ENCODE assay signal across 1 cellular context in the genomic region with DNA sequence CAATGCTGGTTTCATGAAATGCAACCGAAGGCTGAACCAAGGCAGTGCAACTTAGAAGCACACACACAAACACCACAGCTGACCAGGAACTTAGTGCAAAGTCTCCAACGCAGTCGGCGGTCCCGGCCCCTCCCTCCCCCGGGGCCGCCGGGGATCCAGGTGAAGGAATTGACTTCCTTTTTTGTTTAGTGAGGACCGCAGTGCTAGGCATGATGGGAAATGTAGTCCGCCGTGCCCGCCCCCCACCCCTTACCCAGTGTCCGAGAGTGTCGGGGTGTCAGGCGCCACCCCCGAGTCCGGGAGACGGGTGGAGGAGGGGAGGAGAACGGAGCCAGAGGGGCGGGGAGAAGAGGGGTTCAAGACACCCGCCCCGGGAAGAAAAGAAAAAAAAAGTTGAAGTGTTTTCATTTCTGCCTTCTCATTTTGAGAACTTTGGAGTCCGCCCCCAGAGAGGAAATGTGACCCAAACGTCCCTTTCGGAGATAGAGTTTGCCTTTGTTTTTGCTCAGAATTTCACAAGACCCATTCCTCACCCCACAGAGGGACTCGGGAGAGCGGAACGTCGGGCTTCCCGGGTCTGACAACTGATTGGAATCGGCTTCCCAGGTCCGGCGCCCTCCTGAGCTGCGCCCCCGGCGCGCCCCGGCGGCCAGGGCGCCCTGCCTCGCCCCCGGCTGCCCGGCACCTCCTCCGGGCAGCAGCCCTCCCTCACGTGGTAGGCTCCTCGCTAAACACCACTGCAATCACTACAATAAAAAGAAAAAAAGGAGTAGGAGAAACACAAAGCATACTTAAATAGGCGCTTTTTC.
TF ChIP-seq lines count a peak whose summit lies in the region.

No MANE protein-coding gene starts in this region.

TF ChIP-seq in HEK293, 187 proteins besides CTCF, POLR2A, EP300 and RAD21 (continued from another document and continues in another):
- TF ChIP-seq PRDM4 (tag by site-specific recombination; IDR thresholded peaks at IDR 0.05) (no peak), ZBTB49 (tag by site-specific recombination; IDR thresholded peaks at IDR 0.05; ENCODE audit: low read depth) (no peak), HIC1 (tag by site-specific recombination; IDR thresholded peaks at IDR 0.05) (no peak), ZNF626 (tag by site-specific recombination; IDR thresholded peaks at IDR 0.05) (no peak), GFI1B (tag by site-specific recombination; IDR thresholded peaks at IDR 0.05) (no peak), ZNF510 (tag by site-specific recombination; IDR thresholded peaks at IDR 0.05; ENCODE audit: insufficient replicate concordance) (no peak), IKZF3 (tag by site-specific recombination; IDR thresholded peaks at IDR 0.05) (no peak; the same call in none of the 2 replicates), ZNF585B (tag by site-specific recombination; IDR thresholded peaks at IDR 0.05) (no peak), MYNN (tag by site-specific recombination; IDR thresholded peaks at IDR 0.05; ENCODE audit: borderline replicate concordance) (no peak), ZNF791 (tag by site-specific recombination; IDR thresholded peaks at IDR 0.05) (no peak), ZNF311 (tag by site-specific recombination; IDR thresholded peaks at IDR 0.05; ENCODE audit: borderline replicate concordance) (no peak), MZF1 (tag by site-specific recombination; IDR thresholded peaks at IDR 0.05; ENCODE audit: borderline replicate concordance) (no peak), PRDM1 (tag by site-specific recombination; IDR thresholded peaks at IDR 0.05) (peak; percentile 42; the same call in 1 of the 2 replicates), ZIC2 (tag by site-specific recombination; IDR thresholded peaks at IDR 0.05) (peak; percentile 65), ZSCAN4 (tag by site-specific recombination; IDR thresholded peaks at IDR 0.05) (peak; percentile 77), GLI4 (tag by site-specific recombination; IDR thresholded peaks at IDR 0.05) (no peak), ZNF624 (tag by site-specific recombination; IDR thresholded peaks at IDR 0.05) (no peak), ZNF785 (tag by site-specific recombination; IDR thresholded peaks at IDR 0.05) (no peak), GLIS2 (tag by site-specific recombination; IDR thresholded peaks at IDR 0.05) (peak; percentile 52), ZNF623 (tag by site-specific recombination; IDR thresholded peaks at IDR 0.05) (0 out of 2 replicates have a peak, but pooled peaks have one; percentile 24), ZBTB17 (tag by site-specific recombination; IDR thresholded peaks at IDR 0.05) (peak; percentile 82), ZNF221 (tag by site-specific recombination; IDR thresholded peaks at IDR 0.05; ENCODE audit: borderline replicate concordance) (no peak), ZSCAN23 (tag by site-specific recombination; IDR thresholded peaks at IDR 0.05) (no peak), ZNF394 (tag by site-specific recombination; IDR thresholded peaks at IDR 0.05; ENCODE audit: borderline replicate concordance) (no peak; the same call in 1 of the 2 replicates), KLF1 (tag by site-specific recombination; IDR thresholded peaks at IDR 0.05) (peak; percentile 86), ZNF16 (tag by site-specific recombination; IDR thresholded peaks at IDR 0.05; ENCODE audit: low read depth) (no peak), ZFHX2 (tag by site-specific recombination; conservative IDR thresholded peaks at IDR 0.05) (peak; percentile 36; the same call in 1 of the 2 replicates), ZNF266 (tag by site-specific recombination; IDR thresholded peaks at IDR 0.05; ENCODE audit: low read depth) (no peak), ZNF548 (tag by site-specific recombination; IDR thresholded peaks at IDR 0.05) (no peak), ZNF169 (tag by site-specific recombination; IDR thresholded peaks at IDR 0.05) (no peak), ZNF501 (tag by site-specific recombination; IDR thresholded peaks at IDR 0.05) (no peak), ZNF133 (tag by site-specific recombination; IDR thresholded peaks at IDR 0.05) (no peak), ZNF19 (tag by site-specific recombination; IDR thresholded peaks at IDR 0.05; ENCODE audit: low read depth) (no peak), ZNF571 (tag by site-specific recombination; IDR thresholded peaks at IDR 0.05) (no peak), KLF10 (tag by site-specific recombination; IDR thresholded peaks at IDR 0.05) (peak; percentile 53; the same call in 1 of the 2 replicates), ZNF211 (tag by site-specific recombination; IDR thresholded peaks at IDR 0.05; ENCODE audit: low read depth) (no peak), SCRT2 (tag by site-specific recombination; IDR thresholded peaks at IDR 0.05) (no peak), ZNF558 (tag by site-specific recombination; IDR thresholded peaks at IDR 0.05) (no peak), ZNF114 (tag by site-specific recombination; IDR thresholded peaks at IDR 0.05) (no peak), ZBTB6 (tag by site-specific recombination; IDR thresholded peaks at IDR 0.05) (no peak), ZNF416 (tag by site-specific recombination; IDR thresholded peaks at IDR 0.05) (no peak), BCL11B (tag by site-specific recombination; IDR thresholded peaks at IDR 0.05; ENCODE audit: low read depth) (no peak), WT1 (tag by site-specific recombination; IDR thresholded peaks at IDR 0.05) (peak; percentile 52), TRIM28 (IDR thresholded peaks at IDR 0.05; ENCODE audit: borderline replicate concordance, low read length) (no peak), KLF7 (tag by site-specific recombination; IDR thresholded peaks at IDR 0.05; ENCODE audit: borderline replicate concordance) (peak; percentile 96), ZBTB48 (tag by site-specific recombination; IDR thresholded peaks at IDR 0.05) (peak; percentile 99), SALL2 (tag by site-specific recombination; IDR thresholded peaks at IDR 0.05; ENCODE audit: borderline replicate concordance) (no peak), HOXD13 (CRISPR knock-in tag; IDR thresholded peaks at IDR 0.05; ENCODE audit: borderline replicate concordance) (no peak), FEZF1 (tag by site-specific recombination; IDR thresholded peaks at IDR 0.05) (no peak), ZXDB (tag by site-specific recombination; IDR thresholded peaks at IDR 0.05) (peak; percentile 93), EGR2 (tag by site-specific recombination; IDR thresholded peaks at IDR 0.05; ENCODE audit: low read depth) (no peak), YY2 (tag by site-specific recombination; IDR thresholded peaks at IDR 0.05) (no peak), ZNF175 (tag by site-specific recombination; IDR thresholded peaks at IDR 0.05) (no peak), ZNF664 (tag by site-specific recombination; IDR thresholded peaks at IDR 0.05) (no peak)
- TF ChIP-seq, protein P1, sequence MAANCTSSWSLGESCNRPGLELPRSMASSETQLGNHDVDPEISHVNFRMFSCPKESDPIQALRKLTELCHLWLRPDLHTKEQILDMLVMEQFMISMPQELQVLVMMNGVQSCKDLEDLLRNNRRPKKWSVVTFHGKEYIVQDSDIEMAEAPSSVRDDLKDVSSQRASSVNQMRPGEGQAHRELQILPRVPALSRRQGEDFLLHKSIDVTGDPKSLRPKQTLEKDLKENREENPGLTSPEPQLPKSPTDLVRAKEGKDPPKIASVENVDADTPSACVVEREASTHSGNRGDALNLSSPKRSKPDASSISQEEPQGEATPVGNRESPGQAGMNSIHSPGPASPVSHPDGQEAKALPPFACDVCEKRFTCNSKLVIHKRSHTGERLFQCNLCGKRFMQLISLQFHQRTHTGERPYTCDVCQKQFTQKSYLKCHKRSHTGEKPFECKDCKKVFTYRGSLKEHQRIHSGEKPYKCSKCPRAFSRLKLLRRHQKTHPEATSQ (tag by site-specific recombination; IDR thresholded peaks at IDR 0.05) = no peak
- TF ChIP-seq, protein P2, sequence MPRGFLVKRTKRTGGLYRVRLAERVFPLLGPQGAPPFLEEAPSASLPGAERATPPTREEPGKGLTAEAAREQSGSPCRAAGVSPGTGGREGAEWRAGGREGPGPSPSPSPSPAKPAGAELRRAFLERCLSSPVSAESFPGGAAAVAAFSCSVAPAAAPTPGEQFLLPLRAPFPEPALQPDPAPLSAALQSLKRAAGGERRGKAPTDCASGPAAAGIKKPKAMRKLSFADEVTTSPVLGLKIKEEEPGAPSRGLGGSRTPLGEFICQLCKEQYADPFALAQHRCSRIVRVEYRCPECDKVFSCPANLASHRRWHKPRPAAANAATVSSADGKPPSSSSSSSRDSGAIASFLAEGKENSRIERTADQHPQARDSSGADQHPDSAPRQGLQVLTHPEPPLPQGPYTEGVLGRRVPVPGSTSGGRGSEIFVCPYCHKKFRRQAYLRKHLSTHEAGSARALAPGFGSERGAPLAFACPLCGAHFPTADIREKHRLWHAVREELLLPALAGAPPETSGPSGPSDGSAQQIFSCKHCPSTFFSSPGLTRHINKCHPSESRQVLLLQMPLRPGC (tag by site-specific recombination; IDR thresholded peaks at IDR 0.05) = peak; percentile 70
- TF ChIP-seq, protein P3, sequence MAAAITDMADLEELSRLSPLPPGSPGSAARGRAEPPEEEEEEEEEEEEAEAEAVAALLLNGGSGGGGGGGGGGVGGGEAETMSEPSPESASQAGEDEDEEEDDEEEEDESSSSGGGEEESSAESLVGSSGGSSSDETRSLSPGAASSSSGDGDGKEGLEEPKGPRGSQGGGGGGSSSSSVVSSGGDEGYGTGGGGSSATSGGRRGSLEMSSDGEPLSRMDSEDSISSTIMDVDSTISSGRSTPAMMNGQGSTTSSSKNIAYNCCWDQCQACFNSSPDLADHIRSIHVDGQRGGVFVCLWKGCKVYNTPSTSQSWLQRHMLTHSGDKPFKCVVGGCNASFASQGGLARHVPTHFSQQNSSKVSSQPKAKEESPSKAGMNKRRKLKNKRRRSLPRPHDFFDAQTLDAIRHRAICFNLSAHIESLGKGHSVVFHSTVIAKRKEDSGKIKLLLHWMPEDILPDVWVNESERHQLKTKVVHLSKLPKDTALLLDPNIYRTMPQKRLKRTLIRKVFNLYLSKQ (tag by site-specific recombination; IDR thresholded peaks at IDR 0.05; ENCODE audit: borderline replicate concordance) = no peak
